In genomic region chr10:110395350-110396283, GRCh38 we compare ENCODE assay signal across 1 cellular context.
TF ChIP-seq lines count a peak whose summit lies in the region.

No MANE protein-coding gene starts in this region.

TF ChIP-seq in GM12878, 131 proteins besides CTCF, POLR2A, EP300 and RAD21 (continued from another document):
- TF ChIP-seq E2F8 (IDR thresholded peaks at IDR 0.05; ENCODE audit: low read depth, partially characterized antibody), result peak; percentile 75
- TF ChIP-seq TCF3 (IDR thresholded peaks at IDR 0.05; ENCODE audit: borderline replicate concordance, insufficient read depth, low read depth, low read length), result peak; percentile 95
- TF ChIP-seq NFXL1 (IDR thresholded peaks at IDR 0.05; ENCODE audit: borderline replicate concordance), result no peak
- peak; percentile 97 for TF ChIP-seq MTA2 (IDR thresholded peaks at IDR 0.05; ENCODE audit: low read depth)
- peak; percentile 67; the same call in 1 of the 2 replicates for TF ChIP-seq BACH1 (IDR thresholded peaks at IDR 0.05; ENCODE audit: borderline replicate concordance)
- peak in 1 of 2 experiments; percentile 61; a peak in 1 of 4 replicates for TF ChIP-seq ETV6 (conservative IDR thresholded peaks at IDR 0.05 in 1 of 2, IDR thresholded peaks at IDR 0.05 in 1 of 2; ENCODE audit: borderline replicate concordance in 1 of 2, low read depth in 1 of 2)
- peak; percentile 98 for TF ChIP-seq RELA (IDR thresholded peaks at IDR 0.05; ENCODE audit: borderline replicate concordance, partially characterized antibody)
- no peak for TF ChIP-seq NFYA (IDR thresholded peaks at IDR 0.05; ENCODE audit: borderline replicate concordance, low read depth, low read length)
- TF ChIP-seq NR2C1 (IDR thresholded peaks at IDR 0.05), result peak; percentile 93
- peak; percentile 70 for TF ChIP-seq YY1 (IDR thresholded peaks at IDR 0.05; ENCODE audit: low read depth, low read length)
- TF ChIP-seq ATF7 (IDR thresholded peaks at IDR 0.05; ENCODE audit: low read depth), result peak; percentile 91
- TF ChIP-seq ATF2 (IDR thresholded peaks at IDR 0.05; ENCODE audit: low read length), result peak; percentile 68; the same call in 1 of the 2 replicates
- peak; percentile 56 for TF ChIP-seq SMAD1 (IDR thresholded peaks at IDR 0.05; ENCODE audit: low read depth, partially characterized antibody)
- TF ChIP-seq SP1 (IDR thresholded peaks at IDR 0.05; ENCODE audit: low read depth, low read length), result peak; percentile 79
- TF ChIP-seq SUZ12 (IDR thresholded peaks at IDR 0.05; ENCODE audit: unreplicated experiment), result no peak
- TF ChIP-seq SMC3 (IDR thresholded peaks at IDR 0.05; ENCODE audit: borderline replicate concordance, low read length), result peak; percentile 10; the same call in 1 of the 2 replicates
- peak; percentile 54 for TF ChIP-seq BCL3 (IDR thresholded peaks at IDR 0.05; ENCODE audit: borderline replicate concordance, insufficient read depth, low read depth, low read length, poor library complexity, severe bottlenecking)
- TF ChIP-seq ZBTB40 (IDR thresholded peaks at IDR 0.05; ENCODE audit: borderline replicate concordance), result no peak; the same call in 1 of the 2 replicates
- no peak; the same call in 1 of the 2 replicates for TF ChIP-seq SREBF1 (IDR thresholded peaks at IDR 0.05; ENCODE audit: low read length)
- TF ChIP-seq ZBTB33 (IDR thresholded peaks at IDR 0.05), result no peak
- no peak for TF ChIP-seq POLR2AphosphoS5 (IDR thresholded peaks at IDR 0.05; ENCODE audit: low read length)
- peak; percentile 14; the same call in 1 of the 2 replicates for TF ChIP-seq ZNF217 (IDR thresholded peaks at IDR 0.05)
- TF ChIP-seq IRF3 (IDR thresholded peaks at IDR 0.05), result no peak
- TF ChIP-seq HDGF (IDR thresholded peaks at IDR 0.05), result no peak
- TF ChIP-seq ZBED1 (IDR thresholded peaks at IDR 0.05; ENCODE audit: borderline replicate concordance), result peak; percentile 65; the same call in 1 of the 2 replicates
- peak; percentile 78; the same call in 1 of the 2 replicates for TF ChIP-seq TBL1XR1 (IDR thresholded peaks at IDR 0.05; ENCODE audit: low read depth, low read length)
- peak; percentile 74 for TF ChIP-seq MEF2A (IDR thresholded peaks at IDR 0.05; ENCODE audit: insufficient read depth, low read depth, low read length)
- TF ChIP-seq PKNOX1 (IDR thresholded peaks at IDR 0.05), result peak; percentile 46; the same call in 1 of the 2 replicates
- peak; percentile 86; the same call in 1 of the 2 replicates for TF ChIP-seq NFIC (IDR thresholded peaks at IDR 0.05; ENCODE audit: low read depth, low read length)
- peak; percentile 90 for TF ChIP-seq MLLT1 (IDR thresholded peaks at IDR 0.05)
- TF ChIP-seq ZNF24 (IDR thresholded peaks at IDR 0.05), result peak; percentile 24; the same call in 1 of the 2 replicates
- TF ChIP-seq IRF4 (IDR thresholded peaks at IDR 0.05; ENCODE audit: low read depth, low read length), result peak; percentile 57; the same call in 1 of the 2 replicates
- TF ChIP-seq SPI1 (IDR thresholded peaks at IDR 0.05; ENCODE audit: borderline replicate concordance, insufficient read depth, low read depth, low read length), result no peak
- TF ChIP-seq SREBF2 (IDR thresholded peaks at IDR 0.05; ENCODE audit: low read length), result no peak
- TF ChIP-seq MEF2B (IDR thresholded peaks at IDR 0.05; ENCODE audit: partially characterized antibody, poor library complexity, severe bottlenecking), result peak; percentile 91
- peak; percentile 4 for TF ChIP-seq PBX3 (IDR thresholded peaks at IDR 0.05; ENCODE audit: insufficient replicate concordance, low read depth, low read length)
- TF ChIP-seq ZNF207 (IDR thresholded peaks at IDR 0.05; ENCODE audit: borderline replicate concordance), result no peak
TF ChIP-seq in GM12878: peak in this region for 63.
